In the genomic region with DNA sequence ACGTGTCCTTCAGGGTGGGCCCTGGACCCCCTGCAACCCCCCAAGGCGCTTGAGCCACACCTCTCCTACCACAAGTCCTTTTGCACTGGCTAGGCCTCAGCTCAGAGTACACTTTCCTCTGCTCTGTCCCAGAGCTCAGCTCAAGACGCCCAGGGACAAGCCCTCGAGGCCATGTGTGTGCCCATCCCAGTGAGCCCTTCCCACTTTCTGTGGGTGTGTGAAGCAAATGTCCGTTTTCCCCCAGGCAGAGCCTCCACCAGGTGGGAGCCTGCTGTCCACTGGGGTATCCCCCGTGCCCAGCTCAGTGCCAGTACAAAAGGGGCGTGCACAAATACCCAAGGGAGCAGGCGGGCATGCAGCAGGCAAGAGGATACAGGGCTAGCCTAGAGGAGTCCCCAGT, we compare ENCODE assay signal across 23 cellular contexts. TPM values are rescaled to one million over a fixed set of nuclear protein-coding genes. Genes with fewer than 3 reads are reported as not detected.
DNase-seq lines count a peak whose midpoint lies in the region; ATAC-seq and TF ChIP-seq lines count a peak whose summit lies in the region.
"Had no signal": no experiment of that assay in that cellular context is flagged by ENCODE, and none has a peak within 500 bp of the region (broad histone marks: within the 10 kb centered on the region; RNA-seq: fewer than 3 reads in every experiment).

No MANE protein-coding gene starts in this region.

- H2BK12ac ChIP-seq in mesenchymal stem cell (ENCODE audit: low read length in 2 of 2): no peak overlapping the region

- no peak overlapping the region for H3K4me3 Mint-ChIP-seq in natural killer cell treated with Interleukin-12 subunit alpha and Interleukin-12 subunit beta and Interleukin-15 and Interleukin-18, amount 100 ng/mL, for 72 hours
- H3K4me3 Mint-ChIP-seq in natural killer cell (no peak overlapping the region), osteocyte (ENCODE audit: unreplicated experiment) (no peak overlapping the region)
- H3K4me3 Mint-ChIP-seq: CD4-positive, CD25-positive, alpha-beta regulatory T cell; CD8-positive, alpha-beta memory T cell; HFFc6 had no signal

- no peak overlapping the region for H2BK120ac ChIP-seq in mesenchymal stem cell (ENCODE audit: low read depth, low read length)

- H3K36me3 Mint-ChIP-seq in natural killer cell treated with Interleukin-12 subunit alpha and Interleukin-12 subunit beta and Interleukin-15 and Interleukin-18, amount 100 ng/mL, for 72 hours: no peaks in the 10 kb centered on the region
- H3K36me3 Mint-ChIP-seq in natural killer cell (no peaks in the 10 kb centered on the region), osteocyte (ENCODE audit: unreplicated experiment) (peaks cover 45% of the 10 kb centered on the region)
- H3K36me3 Mint-ChIP-seq: CD4-positive, CD25-positive, alpha-beta regulatory T cell; CD8-positive, alpha-beta memory T cell had no signal

- H2BK5ac ChIP-seq in mesenchymal stem cell (ENCODE audit: low read depth, low read length, poor library complexity, severe bottlenecking): no peak overlapping the region

- H3K14ac ChIP-seq in mesenchymal stem cell (ENCODE audit: low read length in 2 of 2): no peak overlapping the region

- H2AFZ ChIP-seq in mesenchymal stem cell (ENCODE audit: low read depth, low read length) (no peak overlapping the region), smooth muscle cell (ENCODE audit: low read depth) (no peak overlapping the region)

- H3K36me3 ChIP-seq in mesenchymal stem cell (ENCODE audit: control insufficient read depth in 1 of 2, insufficient read depth in 2 of 2, low read depth in 1 of 2, low read length in 2 of 2) (peaks cover 14 to 77% of the 10 kb centered on the region in 2 experiments), smooth muscle cell (ENCODE audit: low read depth) (no peaks in the 10 kb centered on the region)
- H3K36me3 ChIP-seq: BE2C had no signal

- no peak overlapping the region for H3K9ac ChIP-seq in mesenchymal stem cell (ENCODE audit: low read length)
- no peak overlapping the region for H3K9ac ChIP-seq in smooth muscle cell (ENCODE audit: low read depth)

- H3K79me2 ChIP-seq in smooth muscle cell (ENCODE audit: low read depth): no peaks in the 10 kb centered on the region

- peaks cover 22% of the 10 kb centered on the region for H3K79me1 ChIP-seq in mesenchymal stem cell (replicated peaks; ENCODE audit: low read length, poor library complexity, severe bottlenecking)

- H2AK5ac ChIP-seq in mesenchymal stem cell (ENCODE audit: low read length, severe bottlenecking): peak overlapping the region; percentile 77

- H3K18ac ChIP-seq in mesenchymal stem cell (ENCODE audit: low read depth in 1 of 2, low read length in 2 of 2): no peak overlapping the region

- no peak for ATAC-seq in natural killer cell treated with Interleukin-12 subunit alpha and Interleukin-12 subunit beta and Interleukin-15 and Interleukin-18, amount 100 ng/mL, for 72 hours
- ATAC-seq in natural killer cell: no peak
- ATAC-seq: GM12878, HCT116 had no signal

- H3K9me3 Mint-ChIP-seq in natural killer cell treated with Interleukin-12 subunit alpha and Interleukin-12 subunit beta and Interleukin-15 and Interleukin-18, amount 100 ng/mL, for 72 hours: no peaks in the 10 kb centered on the region
- H3K9me3 Mint-ChIP-seq in natural killer cell (no peaks in the 10 kb centered on the region), osteocyte (ENCODE audit: unreplicated experiment) (no peaks in the 10 kb centered on the region)
- H3K9me3 Mint-ChIP-seq: CD8-positive, alpha-beta memory T cell; HFFc6 had no signal

- TF ChIP-seq CTCF in natural killer cell (IDR thresholded peaks at IDR 0.05) (no peak), osteocyte (IDR thresholded peaks at IDR 0.05) (no peak), smooth muscle cell (IDR thresholded peaks at IDR 0.05; ENCODE audit: borderline replicate concordance, insufficient read depth, poor library complexity, severe bottlenecking) (no peak)

- H3K27me3 Mint-ChIP-seq in natural killer cell treated with Interleukin-12 subunit alpha and Interleukin-12 subunit beta and Interleukin-15 and Interleukin-18, amount 100 ng/mL, for 72 hours: no peaks in the 10 kb centered on the region
- H3K27me3 Mint-ChIP-seq in natural killer cell (ENCODE audit: low read depth in 2 of 2): no peaks in the 10 kb centered on the region
- no peaks in the 10 kb centered on the region for H3K27me3 Mint-ChIP-seq in osteocyte (ENCODE audit: unreplicated experiment)

- H3K27me3 ChIP-seq in mesenchymal stem cell (ENCODE audit: control insufficient read depth in 1 of 2, insufficient read depth in 1 of 2, low read length in 2 of 2): no peaks in the 10 kb centered on the region
- no peaks in the 10 kb centered on the region for H3K27me3 ChIP-seq in smooth muscle cell (ENCODE audit: low read depth)
- H3K27me3 ChIP-seq: BE2C had no signal

- H3K4me3 ChIP-seq in mesenchymal stem cell (ENCODE audit: insufficient read depth in 1 of 2, low read depth in 1 of 2, low read length in 2 of 2): no peak overlapping the region
- no peak overlapping the region for H3K4me3 ChIP-seq in smooth muscle cell
- H3K4me3 ChIP-seq: GM12878 had no signal

- peak; percentile 55 for DNase-seq in natural killer cell treated with Interleukin-12 subunit alpha and Interleukin-12 subunit beta and Interleukin-15 and Interleukin-18, amount 100 ng/mL, for 72 hours (ENCODE audit: low spot score)
- no peak for DNase-seq in natural killer cell
- DNase-seq in mesenchymal stem cell: no peak
- no peak for DNase-seq in osteocyte (ENCODE audit: extremely low spot score, unreplicated experiment)
- DNase-seq in caudate nucleus (lab: John Stamatoyannopoulos, UW): no peak
- DNase-seq in 8988T: no peak
- DNase-seq in smooth muscle cell (lab: John Stamatoyannopoulos, UW; ENCODE audit: unreplicated experiment): no peak
- DNase-seq: ACHN; BE2C; C1 segment of cervical spinal cord; CD4-positive, CD25-positive, alpha-beta regulatory T cell; CD8-positive, alpha-beta memory T cell; COR-L47; DMS 273 treated with DMSO at 0.1 percent for 48 hours; DMS53; DND-41; EL; GOT3; H7; HFFc6 had no signal

- intact Hi-C loops in natural killer cell (cut with micrococcal nuclease): no loop called here

- H3K4me2 ChIP-seq in mesenchymal stem cell (ENCODE audit: low read length, poor library complexity, severe bottlenecking) (no peak overlapping the region), smooth muscle cell (no peak overlapping the region)

- H4K91ac ChIP-seq in mesenchymal stem cell (ENCODE audit: low read length): no peak overlapping the region

- H3K27ac Mint-ChIP-seq in natural killer cell treated with Interleukin-12 subunit alpha and Interleukin-12 subunit beta and Interleukin-15 and Interleukin-18, amount 100 ng/mL, for 72 hours: no peak overlapping the region
- H3K27ac Mint-ChIP-seq in natural killer cell (no peak overlapping the region), osteocyte (ENCODE audit: unreplicated experiment) (peak overlapping the region; percentile 56)
- H3K27ac Mint-ChIP-seq: CD8-positive, alpha-beta memory T cell had no signal

- H3K23ac ChIP-seq in mesenchymal stem cell (ENCODE audit: low read length in 2 of 2): no peak overlapping the region

- 97% methylated on average over 8 of the region's 8 CpGs for WGBS in mesenchymal stem cell
- 97% methylated on average over 8 of the region's 8 CpGs for WGBS in smooth muscle cell (ENCODE audit: low lambda C conversion rate)

- H4K20me1 ChIP-seq in smooth muscle cell (ENCODE audit: low read depth): peaks cover 78% of the 10 kb centered on the region

- H2BK15ac ChIP-seq in mesenchymal stem cell (ENCODE audit: low read depth, poor library complexity, severe bottlenecking): no peak overlapping the region

- no peak overlapping the region for H3K4ac ChIP-seq in mesenchymal stem cell (ENCODE audit: low read depth in 1 of 2, low read length in 2 of 2)

- H4K8ac ChIP-seq in mesenchymal stem cell (ENCODE audit: low read length): no peak overlapping the region

- H3K9me3 ChIP-seq in mesenchymal stem cell (ENCODE audit: control insufficient read depth, low read length): no peaks in the 10 kb centered on the region
- H3K9me3 ChIP-seq in smooth muscle cell (replicated peaks; ENCODE audit: low read depth): no peaks in the 10 kb centered on the region
- H3K9me3 ChIP-seq: BE2C had no signal

- peaks cover 45% of the 10 kb centered on the region for H3K4me1 ChIP-seq in mesenchymal stem cell (ENCODE audit: control insufficient read depth, insufficient read depth, low read depth, low read length)
- H3K4me1 ChIP-seq in smooth muscle cell (ENCODE audit: low read depth): no peaks in the 10 kb centered on the region

- H3F3A ChIP-seq in smooth muscle cell (ENCODE audit: low read depth): no peaks in the 10 kb centered on the region

- peaks cover 0 to 6% of the 10 kb centered on the region in 2 donors for H3K4me1 Mint-ChIP-seq in natural killer cell treated with Interleukin-12 subunit alpha and Interleukin-12 subunit beta and Interleukin-15 and Interleukin-18, amount 100 ng/mL, for 72 hours (ENCODE audit: low read depth in 2 of 2)
- H3K4me1 Mint-ChIP-seq in natural killer cell: no peaks in the 10 kb centered on the region
- H3K4me1 Mint-ChIP-seq in osteocyte (ENCODE audit: unreplicated experiment): peaks cover 37% of the 10 kb centered on the region
- H3K4me1 Mint-ChIP-seq: CD4-positive, CD25-positive, alpha-beta regulatory T cell; CD8-positive, alpha-beta memory T cell had no signal

- peak overlapping the region; percentile 17 for H3K27ac ChIP-seq in mesenchymal stem cell (ENCODE audit: low read length, poor library complexity, severe bottlenecking)
- no peak overlapping the region for H3K27ac ChIP-seq in caudate nucleus (ENCODE audit: low read depth, low read length)
- H3K27ac ChIP-seq in smooth muscle cell (ENCODE audit: low read depth): no peak overlapping the region
- H3K27ac ChIP-seq: HL-60 had no signal

RNA-seq across cellular contexts. Expression of a gene that starts 18.4 kb away (rescaled TPM):
- 10 to 100 TPM in 1 of 2 donors, 1 to 10 TPM in 1; 2.5 to 10.0 TPM for total RNA-seq in natural killer cell treated with Interleukin-12 subunit alpha and Interleukin-12 subunit beta and Interleukin-15 and Interleukin-18, amount 100 ng/mL, for 72 hours
- 100 to 1,000 TPM in 1 of 3 donors, 10 to 100 TPM in 2; 54.2 to 106 (median 84.9) TPM for total RNA-seq in natural killer cell
- 28.1 TPM for polyA plus RNA-seq in mesenchymal stem cell (2013, experiment 1 of 2)
- 25.8 TPM for polyA plus RNA-seq in mesenchymal stem cell (2013, experiment 2 of 2)
- 191 and 196 TPM in 2 replicates for total RNA-seq in osteocyte
- 28.0 and 30.6 TPM in 2 replicates for total RNA-seq in smooth muscle cell
- polyA plus RNA-seq in smooth muscle cell: 50.2 and 51.6 TPM in 2 replicates
- polyA plus RNA-seq: CD4-positive, CD25-positive, alpha-beta regulatory T cell had no signal

RNA-seq across cellular contexts. Expression of a gene that starts 48.3 kb away (rescaled TPM):
- total RNA-seq in natural killer cell treated with Interleukin-12 subunit alpha and Interleukin-12 subunit beta and Interleukin-15 and Interleukin-18, amount 100 ng/mL, for 72 hours: 10 to 100 TPM; 33.7 to 65.3 TPM
- total RNA-seq in natural killer cell (10 to 100 TPM; 23.6 to 34.3 (median 29.7) TPM), osteocyte (14.2 and 15.9 TPM in 2 replicates), smooth muscle cell (11.9 and 15.5 TPM in 2 replicates)
- polyA plus RNA-seq in mesenchymal stem cell (2013, experiment 1 of 2): 9.7 TPM
- polyA plus RNA-seq in mesenchymal stem cell (2013, experiment 2 of 2): 9.8 TPM
- polyA plus RNA-seq in smooth muscle cell: 14.2 and 23.6 TPM in 2 replicates
